Comparison of ENCODE assay signal across 23 cellular contexts in genomic region chr7:114835303-114835702, GRCh38.
"Had no signal": no experiment of that assay in that cellular context is flagged by ENCODE, and none has a peak within 500 bp of the region (broad histone marks: within the 10 kb centered on the region; RNA-seq: fewer than 3 reads in every experiment).

No MANE protein-coding gene starts in this region.

- ATAC-seq: activated CD4-positive, CD25-positive, alpha-beta regulatory T cell treated with anti-CD3 and anti-CD28 coated beads, Interleukin-2, amount 50 U/mL, for 24 hours; left colon; right lobe of liver; stimulated activated memory B cell treated with anti-CD40 and anti-IgM and Interleukin-4, amounts not matched to agents 10 μg/mL and 1 μg/mL and 100 μg/mL, for 72 hours had no signal

- H3K27me3 ChIP-seq: adrenal gland, ascending aorta, brain microvascular endothelial cell, right lobe of liver, stomach, suprapubic skin, tibial nerve had no signal

- H3K9me3 Mint-ChIP-seq: activated CD4-positive, alpha-beta T cell treated with anti-CD3 and anti-CD28 coated beads, Interleukin-2, amount 10 ng/mL, durations not matched to agents 7 days and 5 days; stimulated activated memory B cell treated with anti-CD40 and anti-IgM and Interleukin-4, amounts not matched to agents 10 μg/mL and 1 μg/mL and 100 μg/mL, for 72 hours had no signal

- H3K4me1 ChIP-seq: adrenal gland, ascending aorta, right lobe of liver, stomach, suprapubic skin, tibial nerve had no signal

- H3K27me3 Mint-ChIP-seq: stimulated activated memory B cell treated with anti-CD40 and anti-IgM and Interleukin-4, amounts not matched to agents 10 μg/mL and 1 μg/mL and 100 μg/mL, for 72 hours had no signal

- H3K36me3 Mint-ChIP-seq: activated naive CD8-positive, alpha-beta T cell; stimulated activated memory B cell treated with anti-CD40 and anti-IgM and Interleukin-4, amounts not matched to agents 10 μg/mL and 1 μg/mL and 100 μg/mL, for 72 hours had no signal

- H3K27ac ChIP-seq: adrenal gland, ascending aorta, brain microvascular endothelial cell, right lobe of liver, skin epidermis, stomach, suprapubic skin, tibial nerve, VCaP had no signal

- DNase-seq: activated CD4-positive, alpha-beta T cell treated with anti-CD3 and anti-CD28 coated beads, Interleukin-2, amount 10 ng/mL, durations not matched to agents 7 days and 5 days; activated naive CD4-positive, alpha-beta T cell; adrenal gland; brain microvascular endothelial cell; central memory CD4-positive, alpha-beta T cell; effector CD8-positive, alpha-beta T cell; erythroblast; foreskin fibroblast; left colon; mesenchymal stem cell; nucleus accumbens; posterior cingulate gyrus; right lobe of liver; stimulated activated CD4-positive, alpha-beta T cell treated with anti-CD3 and anti-CD28 coated beads, Interleukin-1b, Interleukin-23, amount 100 ng/mL, for 48 hours; stomach had no signal

- H3K27ac Mint-ChIP-seq: activated CD4-positive, alpha-beta T cell treated with anti-CD3 and anti-CD28 coated beads, Interleukin-2, amount 10 ng/mL, durations not matched to agents 7 days and 5 days; activated naive CD8-positive, alpha-beta T cell; stimulated activated memory B cell treated with anti-CD40 and anti-IgM and Interleukin-4, amounts not matched to agents 10 μg/mL and 1 μg/mL and 100 μg/mL, for 72 hours had no signal

- H3K4me3 ChIP-seq: adrenal gland, ascending aorta, right lobe of liver, skin epidermis, stomach, suprapubic skin, tibial nerve had no signal

- H3K4me3 Mint-ChIP-seq: activated CD4-positive, alpha-beta T cell treated with anti-CD3 and anti-CD28 coated beads, Interleukin-2, amount 10 ng/mL, durations not matched to agents 7 days and 5 days; activated naive CD8-positive, alpha-beta T cell; stimulated activated memory B cell treated with anti-CD40 and anti-IgM and Interleukin-4, amounts not matched to agents 10 μg/mL and 1 μg/mL and 100 μg/mL, for 72 hours had no signal

- H3K9me3 ChIP-seq: adrenal gland, ascending aorta, right lobe of liver, stomach, suprapubic skin, tibial nerve had no signal

- H3K36me3 ChIP-seq: adrenal gland, ascending aorta, brain microvascular endothelial cell, right lobe of liver, stomach, suprapubic skin, tibial nerve had no signal
